ENCODE assay signal across 8 cellular contexts in the genomic region with DNA sequence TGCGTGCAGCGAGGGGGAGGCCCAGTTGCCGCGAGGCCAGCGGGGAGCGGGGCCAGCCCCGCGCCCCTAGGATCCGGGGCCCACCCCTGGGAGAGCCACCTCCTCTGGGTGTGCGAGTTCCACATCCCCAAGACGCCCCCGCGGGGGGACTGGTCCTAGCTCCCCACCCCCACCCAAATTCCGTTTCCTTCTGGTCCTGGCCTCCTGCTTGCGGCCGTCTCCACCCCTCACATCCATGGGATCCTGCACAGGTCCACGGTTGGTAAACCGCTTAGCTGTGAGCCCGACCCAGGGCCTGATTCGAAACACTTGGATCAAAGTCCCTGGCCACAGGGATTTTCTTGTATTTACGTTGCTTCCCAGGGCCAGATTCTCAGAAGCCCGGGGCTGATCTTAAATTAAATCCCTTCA. TPM values are rescaled to one million over a fixed set of nuclear protein-coding genes. Genes with fewer than 3 reads are reported as not detected.
DNase-seq lines count a peak whose midpoint lies in the region; ATAC-seq, FAIRE-seq and TF ChIP-seq lines count a peak whose summit lies in the region.
"Had no signal": no experiment of that assay in that cellular context is flagged by ENCODE, and none has a peak within 500 bp of the region (broad histone marks: within the 10 kb centered on the region; RNA-seq: fewer than 3 reads in every experiment).

No MANE protein-coding gene starts in this region.

- peak overlapping the region; percentile 83 for H3K27ac ChIP-seq in IMR-90 (ENCODE audit: insufficient read depth, low read length)
- peak overlapping the region; percentile 75 for H3K27ac ChIP-seq in K562 (ENCODE audit: extremely low read depth, low read depth, low read length)
- peak overlapping the region; percentile 57 for H3K27ac ChIP-seq in keratinocyte (ENCODE audit: control insufficient read depth, insufficient read depth, low read length)

- no peak overlapping the region for H3K27ac Mint-ChIP-seq in stimulated activated naive B cell treated with anti-CD40 and anti-IgM and Interleukin-4, amounts not matched to agents 10 μg/mL and 1 μg/mL and 100 μg/mL, for 72 hours

- CTCF ChIA-PET in IMR-90 (lab: Yijun Ruan, JAX) (interaction anchor here (0.5 kb wide), 1 partner anchor 292 kb away, joined by 3 read pairs; no protein-coding TSS in a partner anchor), K562 (lab: Yijun Ruan, JAX; ENCODE audit: low intra/inter-chr PET ratio) (no interaction called here)

- H3K36me3 Mint-ChIP-seq in stimulated activated naive B cell treated with anti-CD40 and anti-IgM and Interleukin-4, amounts not matched to agents 10 μg/mL and 1 μg/mL and 100 μg/mL, for 72 hours = peaks cover 3 to 5% of the 10 kb centered on the region in 2 donors

- peak overlapping the region; percentile 70 for H3K14ac ChIP-seq in IMR-90 (replicated peaks; ENCODE audit: low read depth, low read length)

- FAIRE-seq in K562 (lab: Jason Lieb, UNC) = no peak
- no peak for FAIRE-seq in keratinocyte (lab: Jason Lieb, UNC)
- no peak for FAIRE-seq in GM12891 (lab: Jason Lieb, UNC)

- ATAC-seq in IMR-90 (ENCODE audit: low read depth) (peak; percentile 30), K562 (peak; percentile 40; the same call in 1 of the 3 replicates), GM19328 (IDR thresholded peaks at IDR 0.05; ENCODE audit: unreplicated experiment) (no peak)
- ATAC-seq in stimulated activated naive B cell treated with anti-CD40 and anti-IgM and Interleukin-4, amounts not matched to agents 10 μg/mL and 1 μg/mL and 100 μg/mL, for 72 hours (replicated peaks) = no peak

- H2AFZ ChIP-seq in IMR-90 (replicated peaks; ENCODE audit: low read length, poor library complexity) = peak overlapping the region; percentile 97
- H2AFZ ChIP-seq in K562 (ENCODE audit: low read depth, low read length) = peak overlapping the region; percentile 88
- peak overlapping the region; percentile 84 for H2AFZ ChIP-seq in keratinocyte (ENCODE audit: control insufficient read depth, low read length)

- H2BK20ac ChIP-seq in IMR-90 (ENCODE audit: low read depth, low read length) = no peak overlapping the region

- H3K4me1 ChIP-seq in IMR-90 (ENCODE audit: control insufficient read depth, insufficient read depth, low read length) (peaks cover 7% of the 10 kb centered on the region), K562 (replicated peaks in 1 of 2; ENCODE audit: control insufficient read depth in 2 of 2, insufficient read depth in 2 of 2, low read length in 2 of 2) (peaks cover 13 to 22% of the 10 kb centered on the region in 2 experiments; a peak in 4 of 5 replicates), keratinocyte (ENCODE audit: control insufficient read depth, extremely low read depth, insufficient read depth, low read length) (peaks cover 7% of the 10 kb centered on the region)

- H3K4me3 Mint-ChIP-seq in stimulated activated naive B cell treated with anti-CD40 and anti-IgM and Interleukin-4, amounts not matched to agents 10 μg/mL and 1 μg/mL and 100 μg/mL, for 72 hours = peak overlapping the region; percentile 37 to 44

- H2AK9ac ChIP-seq in IMR-90 (replicated peaks; ENCODE audit: low read depth, low read length, poor library complexity) = peak overlapping the region; percentile 49

- peak overlapping the region; percentile 84 for H4K5ac ChIP-seq in IMR-90 (ENCODE audit: low read depth, low read length)

- H2BK15ac ChIP-seq in IMR-90 (ENCODE audit: low read depth, low read length) = no peak overlapping the region

- peak overlapping the region; percentile 54; the same call in 1 of the 2 replicates for H2AK5ac ChIP-seq in IMR-90 (ENCODE audit: low read depth, low read length)

- H3K18ac ChIP-seq in IMR-90 (ENCODE audit: low read depth, low read length) = peak overlapping the region; percentile 30; the same call in 1 of the 2 replicates

- H3K4me3 ChIP-seq in IMR-90 (ENCODE audit: insufficient read depth, low read depth, low read length) (peak overlapping the region; percentile 56), K562 (peak overlapping the region; percentile 83), keratinocyte (ENCODE audit: control insufficient read depth in 2 of 3, extremely low read depth in 1 of 3, insufficient read depth in 2 of 3, low read depth in 1 of 3, low read length in 3 of 3) (peak overlapping the region; percentile 52 to 71 (median 56))

- H2BK120ac ChIP-seq in IMR-90 (ENCODE audit: low read depth, low read length) = peak overlapping the region; percentile 20

- peak overlapping the region; percentile 24; the same call in 1 of the 2 replicates for H3K56ac ChIP-seq in IMR-90 (ENCODE audit: extremely low read depth, insufficient read depth, low read length)

- peaks cover 23% of the 10 kb centered on the region for H3K79me2 ChIP-seq in K562 (ENCODE audit: control insufficient read depth, insufficient read depth, low read length)
- H3K79me2 ChIP-seq in keratinocyte (ENCODE audit: control insufficient read depth, insufficient read depth, low read length) = no peaks in the 10 kb centered on the region

- H3K9me3 Mint-ChIP-seq in stimulated activated naive B cell treated with anti-CD40 and anti-IgM and Interleukin-4, amounts not matched to agents 10 μg/mL and 1 μg/mL and 100 μg/mL, for 72 hours = peaks cover 6 to 9% of the 10 kb centered on the region in 2 donors

- H3K9me1 ChIP-seq in IMR-90 (ENCODE audit: insufficient read depth, low read length) = no peaks in the 10 kb centered on the region
- no peaks in the 10 kb centered on the region for H3K9me1 ChIP-seq in K562 (ENCODE audit: control insufficient read depth, insufficient read depth, low read length)
- no peaks in the 10 kb centered on the region for H3K9me1 ChIP-seq in keratinocyte (ENCODE audit: control insufficient read depth, extremely low read depth, insufficient read depth, low read length)

- H3K27me3 ChIP-seq in IMR-90 (ENCODE audit: control insufficient read depth, insufficient read depth, low read length) (no peaks in the 10 kb centered on the region; the same call in 1 of the 2 replicates), K562 (ENCODE audit: control insufficient read depth in 2 of 2, insufficient read depth in 2 of 2, low read length in 2 of 2) (no peaks in the 10 kb centered on the region; a peak in 1 of 5 replicates), keratinocyte (ENCODE audit: control insufficient read depth, extremely low read depth, insufficient read depth, low read length) (no peaks in the 10 kb centered on the region)

- POLR2A ChIA-PET in IMR-90 (lab: Charles Lee; ENCODE audit: unreplicated experiment) = no interaction called here
- POLR2A ChIA-PET in K562 (lab: Yijun Ruan, JAX) = interaction anchor here (0.6 to 0.9 kb wide), 5 partner anchors 10 to 349 kb away, joined by 3 to 5 read pairs (median 3); no protein-coding TSS in a partner anchor

- WGBS in IMR-90 (ENCODE audit: extremely low coverage in 2 of 2, insufficient read length in 1 of 2), 2 experiments = 3% methylated on average over 7 of the region's 22 CpGs; no CpG with 5 or more reads in 1 of the 2 experiments
- WGBS in K562 (ENCODE audit: insufficient coverage, low coverage, missing lambda C conversion rate) = 3% methylated on average over 8 of the region's 22 CpGs

- H3K36me3 ChIP-seq in IMR-90 (ENCODE audit: control insufficient read depth, insufficient read depth, low read length) = no peaks in the 10 kb centered on the region
- H3K36me3 ChIP-seq in K562 (ENCODE audit: control insufficient read depth, insufficient read depth, low read length) = 0 out of 3 replicates have a peak, but pooled peaks cover 3% of the 10 kb centered on the region
- H3K36me3 ChIP-seq in keratinocyte (ENCODE audit: control insufficient read depth in 2 of 2, extremely low read depth in 1 of 2, insufficient read depth in 2 of 2, low read length in 2 of 2) = no peaks in the 10 kb centered on the region

- peak; percentile 31 for DNase-seq in IMR-90
- peak in 2 of 4 experiments; percentile 58 to 89 for DNase-seq in K562 (ENCODE audit: extremely low read depth in 1 of 4, low spot score in 3 of 4)
- no peak for DNase-seq in keratinocyte (ENCODE audit: low read depth, low spot score)
- DNase-seq in stimulated activated naive B cell treated with anti-CD40 and anti-IgM and Interleukin-4, amounts not matched to agents 10 μg/mL and 1 μg/mL and 100 μg/mL, for 72 hours = no peak
- no peak for DNase-seq in GM12891 (ENCODE audit: insufficient read length, low spot score)
- no peak for DNase-seq in activated naive CD4-positive, alpha-beta T cell treated with Interleukin-2 at 50 U/mL for 16 hours

- peaks cover 8 to 17% of the 10 kb centered on the region in 2 experiments; a peak in 3 of 4 replicates for H3K79me1 ChIP-seq in IMR-90 (ENCODE audit: low read depth in 1 of 2, low read length in 2 of 2)

- TF ChIP-seq RAD21 in IMR-90 (IDR thresholded peaks at IDR 0.05; ENCODE audit: low read length) (no peak), K562 (CRISPR knock-in tag; conservative IDR thresholded peaks at IDR 0.05 in 1 of 2, IDR thresholded peaks at IDR 0.05 in 1 of 2) (no peak)

- TF ChIP-seq CTCF in IMR-90 (conservative IDR thresholded peaks at IDR 0.05; ENCODE audit: low read depth, low read length) (no peak), K562 (IDR thresholded peaks at IDR 0.05 in 2 of 3, conservative IDR thresholded peaks at IDR 0.05 in 1 of 3; ENCODE audit: insufficient read depth in 2 of 3, low read depth in 1 of 3, low read length in 3 of 3) (no peak), keratinocyte (optimal IDR thresholded peaks at IDR 0.05 in 1 of 3, IDR thresholded peaks at IDR 0.05 in 1 of 3, conservative IDR thresholded peaks at IDR 0.05 in 1 of 3; ENCODE audit: extremely low read depth in 1 of 3, insufficient read depth in 2 of 3, low read length in 3 of 3) (no peak)

- no peak overlapping the region; the same call in 1 of the 2 replicates for H4K91ac ChIP-seq in IMR-90 (ENCODE audit: insufficient read depth, low read depth, low read length)

- dilution Hi-C loops in IMR-90 (cut with HindIII; ENCODE audit: low sequenced_read_pairs, unreplicated experiment) = no loop called here
- dilution Hi-C loops in keratinocyte (cut with MboI; ENCODE audit: extremely low pct_ligation_motif_present, low sequenced_read_pairs) = no loop called here

- peaks cover 45 to 65% of the 10 kb centered on the region in 2 donors for H3K27me3 Mint-ChIP-seq in stimulated activated naive B cell treated with anti-CD40 and anti-IgM and Interleukin-4, amounts not matched to agents 10 μg/mL and 1 μg/mL and 100 μg/mL, for 72 hours

- H4K8ac ChIP-seq in IMR-90 (ENCODE audit: low read depth in 2 of 2, low read length in 2 of 2) = peak overlapping the region; percentile 55 to 93; a peak in 3 of 4 replicates

- H3K23ac ChIP-seq in IMR-90 (ENCODE audit: low read depth, low read length) = peak overlapping the region; percentile 64; the same call in 1 of the 2 replicates

- H3K9me3 ChIP-seq in IMR-90 (ENCODE audit: control insufficient read depth, insufficient read depth, low read length) = peaks cover 3% of the 10 kb centered on the region; the same call in 1 of the 2 replicates
- H3K9me3 ChIP-seq in K562 (replicated peaks; ENCODE audit: control insufficient read depth, insufficient read depth, low read depth, low read length) = peaks cover 6% of the 10 kb centered on the region; the same call in 1 of the 2 replicates
- no peaks in the 10 kb centered on the region for H3K9me3 ChIP-seq in keratinocyte (ENCODE audit: control insufficient read depth, low read depth, low read length)

- peak overlapping the region; percentile 87 for H3K4ac ChIP-seq in IMR-90 (ENCODE audit: low read depth, low read length)

- peak overlapping the region; percentile 41 for H2BK5ac ChIP-seq in IMR-90 (ENCODE audit: low read depth, low read length, poor library complexity, severe bottlenecking)

- in situ Hi-C loops in IMR-90 (cut with MboI; ENCODE audit: low sequenced_read_pairs) = no loop called here
- in situ Hi-C loops in K562 (cut with MboI) = no loop called here

- peaks cover 8 to 10% of the 10 kb centered on the region in 2 donors for H3K4me1 Mint-ChIP-seq in stimulated activated naive B cell treated with anti-CD40 and anti-IgM and Interleukin-4, amounts not matched to agents 10 μg/mL and 1 μg/mL and 100 μg/mL, for 72 hours

- H3K9ac ChIP-seq in IMR-90 (ENCODE audit: low read depth, low read length) (peak overlapping the region; percentile 52), K562 (ENCODE audit: insufficient read depth in 1 of 2, low read depth in 2 of 2, low read length in 2 of 2) (peak overlapping the region; percentile 67 to 89), keratinocyte (ENCODE audit: control insufficient read depth, extremely low read depth, insufficient read depth, low read length) (peak overlapping the region; percentile 78)

- TF ChIP-seq EP300 in K562 (IDR thresholded peaks at IDR 0.05; ENCODE audit: low read length) = no peak

- H4K20me1 ChIP-seq in IMR-90 (ENCODE audit: insufficient read depth, low read length) = peaks cover 4% of the 10 kb centered on the region; the same call in 1 of the 2 replicates
- no peaks in the 10 kb centered on the region for H4K20me1 ChIP-seq in K562 (replicated peaks; ENCODE audit: control insufficient read depth, insufficient read depth, low read length)
- no peaks in the 10 kb centered on the region for H4K20me1 ChIP-seq in keratinocyte (ENCODE audit: control insufficient read depth, extremely low read depth, insufficient read depth, low read length)

- TF ChIP-seq POLR2A in IMR-90 (IDR thresholded peaks at IDR 0.05; ENCODE audit: low read depth, low read length) = no peak
- no peak; the same call in 1 of the 2 replicates for TF ChIP-seq POLR2A in K562 (conservative IDR thresholded peaks at IDR 0.05)
- no peak for TF ChIP-seq POLR2A in GM12891 (IDR thresholded peaks at IDR 0.05; ENCODE audit: low read depth, low read length)

- intact Hi-C loops in IMR-90 (cut with micrococcal nuclease) = no loop called here
- intact Hi-C loops in K562 (cut with micrococcal nuclease) = loop anchor here (5.0 kb wide), 1 partner anchor 56 kb away; the partner anchor contains the start of gene FBXO27

- H3K4me2 ChIP-seq in IMR-90 (ENCODE audit: low read depth, low read length) (peak overlapping the region; percentile 77), K562 (ENCODE audit: insufficient read depth, low read length) (peak overlapping the region; percentile 72), keratinocyte (ENCODE audit: control insufficient read depth, extremely low read depth, insufficient read depth, low read depth, low read length) (peak overlapping the region; percentile 82)

- BruUV-seq in IMR-90 (replicated peaks; lab: Mats Ljungman, UMichigan) (no TSS peak), K562 (replicated peaks; lab: Mats Ljungman, UMichigan) (no TSS peak)

RNA-seq across cellular contexts. Expression of gene FBXO17, which starts 0.3 kb away (rescaled TPM):
- total RNA-seq in IMR-90 (2012; rRNA removed) (10.8 and 11.9 TPM in 2 replicates), K562 (2014; rRNA removed) (20.3 and 22.2 TPM in 2 replicates), K562 (2014; rRNA removed; fragmentation: Illumina TruSeq; extraction: Trizol) (8.8 and 12.2 TPM in 2 replicates), K562 (2015; rRNA removed; fragmentation: Illumina TruSeq; extraction: Trizol) (13.9 and 14.3 TPM in 2 replicates), K562 (2021) (25.0 and 27.1 TPM in 2 replicates)
- polyA plus RNA-seq in IMR-90 (2012; rRNA removed) (20.7 and 22.6 TPM in 2 replicates), K562 (2011; rRNA removed) (19.0 and 26.6 TPM in 2 replicates), K562 (2014; fragmentation: Illumina TruSeq; extraction: Trizol) (20.1 and 24.9 TPM in 2 replicates), K562 (2014; fragmentation: Nextera tagmentation; extraction: Ambion mirVana) (1 to 10 TPM; 4.1 to 4.9 TPM), K562 (2014; rRNA removed) (19.9 and 21.9 TPM in 2 replicates), keratinocyte (5.4 to 7.7 TPM (median 6.5 TPM) in 3 replicates)
- 22.8 and 28.6 TPM in 2 replicates for polyA plus RNA-seq in IMR-90 (2012; cell fraction: cytosol; rRNA removed)
- polyA plus RNA-seq in IMR-90 (2012; cell fraction: nucleus; rRNA removed; ENCODE audit: low replicate concordance) = 43.7 and 78.5 TPM in 2 replicates
- 34.4 and 55.5 TPM in 2 replicates for total RNA-seq in K562 (2011; cell fraction: chromatin; rRNA removed; ENCODE audit: low replicate concordance)
- total RNA-seq in K562 (2011; cell fraction: nucleolus; rRNA removed) = 36.2 and 40.0 TPM in 2 replicates
- total RNA-seq in K562 (2011; cell fraction: nucleoplasm; rRNA removed) = 47.3 and 49.4 TPM in 2 replicates
- polyA plus RNA-seq in K562 (2011; cell fraction: cytosol; rRNA removed) = 17.3 and 30.3 TPM in 2 replicates
- 48.1 and 51.6 TPM in 2 replicates for polyA plus RNA-seq in K562 (2011; cell fraction: nucleus; rRNA removed)
- polyA plus RNA-seq in K562 (2012) = 26.6 and 27.5 TPM in 2 replicates
- 7.0 and 8.0 TPM in 2 replicates for polyA minus RNA-seq in K562 (2011; rRNA and poly(A)+ RNA removed)
- 7.3 and 10.3 TPM in 2 replicates for polyA minus RNA-seq in K562 (2011; cell fraction: cytosol; rRNA and poly(A)+ RNA removed)
- polyA minus RNA-seq in K562 (2011; cell fraction: nucleus; rRNA and poly(A)+ RNA removed) = 11.4 and 13.1 TPM in 2 replicates
- polyA plus RNA-seq in keratinocyte (2011; ENCODE audit: low read depth) = 1.5 TPM
- polyA plus RNA-seq in keratinocyte (2011; cell fraction: cytosol; rRNA removed) = 2.8 and 5.6 TPM in 2 replicates
- 12.9 and 16.2 TPM in 2 replicates for polyA plus RNA-seq in keratinocyte (2011; cell fraction: nucleus; rRNA removed)
- 6.1 and 10.3 TPM in 2 replicates for polyA plus RNA-seq in keratinocyte (2012; ENCODE audit: low replicate concordance)
- polyA minus RNA-seq in keratinocyte = 3.2 to 6.6 TPM (median 5.0 TPM) in 3 replicates
- 3.8 TPM for polyA minus RNA-seq in keratinocyte (2011; cell fraction: cytosol; rRNA and poly(A)+ RNA removed)
- 4.0 and 4.1 TPM in 2 replicates for polyA minus RNA-seq in keratinocyte (2011; cell fraction: nucleus; rRNA and poly(A)+ RNA removed)
- 0.42 TPM for polyA plus RNA-seq in GM12891 (2012; ENCODE audit: low read depth, missing spikeins)
- total RNA-seq: T-helper 2 cell treated with Interferon-gamma antibody and Interleukin-4, amounts not matched to agents 100 ng/mL and 5 ng/mL, for 36 hours had no signal

RNA-seq across cellular contexts. Expression of gene MRPS12, which starts 45.1 kb away (rescaled TPM):
- total RNA-seq in IMR-90 (2012; rRNA removed) (26.4 and 26.7 TPM in 2 replicates), K562 (2014; rRNA removed) (174 and 225 TPM in 2 replicates), K562 (2014; rRNA removed; fragmentation: Illumina TruSeq; extraction: Trizol) (31.3 and 41.1 TPM in 2 replicates), K562 (2015; rRNA removed; fragmentation: Illumina TruSeq; extraction: Trizol) (91.9 and 92.7 TPM in 2 replicates), K562 (2021) (144 and 156 TPM in 2 replicates)
- polyA plus RNA-seq in IMR-90 (2012; rRNA removed) (75.4 and 97.4 TPM in 2 replicates), K562 (2011; rRNA removed) (52.0 and 68.0 TPM in 2 replicates), K562 (2014; fragmentation: Illumina TruSeq; extraction: Trizol) (42.9 and 93.5 TPM in 2 replicates), K562 (2014; fragmentation: Nextera tagmentation; extraction: Ambion mirVana) (10 to 100 TPM in 1 of 2 experiments, 1 to 10 TPM in 1; 8.1 to 34.5 TPM), K562 (2014; rRNA removed) (143 and 177 TPM in 2 replicates), keratinocyte (37.7 to 65.9 TPM (median 43.4 TPM) in 3 replicates)
- polyA plus RNA-seq in IMR-90 (2012; cell fraction: cytosol; rRNA removed) = 45.7 and 79.8 TPM in 2 replicates
- 20.4 and 41.5 TPM in 2 replicates for polyA plus RNA-seq in IMR-90 (2012; cell fraction: nucleus; rRNA removed; ENCODE audit: low replicate concordance)
- 18.6 and 46.8 TPM in 2 replicates for total RNA-seq in K562 (2011; cell fraction: chromatin; rRNA removed; ENCODE audit: low replicate concordance)
- 67.2 and 67.4 TPM in 2 replicates for total RNA-seq in K562 (2011; cell fraction: nucleolus; rRNA removed)
- 46.9 and 47.3 TPM in 2 replicates for total RNA-seq in K562 (2011; cell fraction: nucleoplasm; rRNA removed)
- polyA plus RNA-seq in K562 (2011; cell fraction: cytosol; rRNA removed) = 122 and 307 TPM in 2 replicates
- 53.5 and 73.2 TPM in 2 replicates for polyA plus RNA-seq in K562 (2011; cell fraction: nucleus; rRNA removed)
- 78.3 and 98.7 TPM in 2 replicates for polyA plus RNA-seq in K562 (2012)
- polyA minus RNA-seq in K562 (2011; rRNA and poly(A)+ RNA removed) = 16.9 and 20.7 TPM in 2 replicates
- polyA minus RNA-seq in K562 (2011; cell fraction: cytosol; rRNA and poly(A)+ RNA removed) = 41.0 and 46.2 TPM in 2 replicates
- 23.0 and 36.5 TPM in 2 replicates for polyA minus RNA-seq in K562 (2011; cell fraction: nucleus; rRNA and poly(A)+ RNA removed)
- 19.9 TPM for polyA plus RNA-seq in keratinocyte (2011; ENCODE audit: low read depth)
- polyA plus RNA-seq in keratinocyte (2011; cell fraction: cytosol; rRNA removed) = 42.8 and 105 TPM in 2 replicates
- 23.3 and 34.0 TPM in 2 replicates for polyA plus RNA-seq in keratinocyte (2011; cell fraction: nucleus; rRNA removed)
- 42.2 and 69.8 TPM in 2 replicates for polyA plus RNA-seq in keratinocyte (2012; ENCODE audit: low replicate concordance)
- polyA minus RNA-seq in keratinocyte = 19.8 to 32.9 TPM (median 26.4 TPM) in 3 replicates
- polyA minus RNA-seq in keratinocyte (2011; cell fraction: cytosol; rRNA and poly(A)+ RNA removed) = 65.6 TPM
- 13.0 TPM in 2 replicates for polyA minus RNA-seq in keratinocyte (2011; cell fraction: nucleus; rRNA and poly(A)+ RNA removed)
- 59.8 TPM for polyA plus RNA-seq in GM12891 (2012; ENCODE audit: low read depth, missing spikeins)

RNA-seq across cellular contexts. Expression of gene SARS2, which starts 45.3 kb away (rescaled TPM):
- total RNA-seq in IMR-90 (2012; rRNA removed) (8.3 and 10.8 TPM in 2 replicates), K562 (2014; rRNA removed) (32.2 and 39.5 TPM in 2 replicates), K562 (2014; rRNA removed; fragmentation: Illumina TruSeq; extraction: Trizol) (12.8 and 15.5 TPM in 2 replicates), K562 (2015; rRNA removed; fragmentation: Illumina TruSeq; extraction: Trizol) (36.3 and 38.0 TPM in 2 replicates), K562 (2021) (50.6 and 59.1 TPM in 2 replicates)
- polyA plus RNA-seq in IMR-90 (2012; rRNA removed) (33.4 and 40.3 TPM in 2 replicates), K562 (2011; rRNA removed) (31.3 and 55.5 TPM in 2 replicates), K562 (2014; fragmentation: Illumina TruSeq; extraction: Trizol) (31.7 and 55.2 TPM in 2 replicates), K562 (2014; fragmentation: Nextera tagmentation; extraction: Ambion mirVana) (1 to 10 TPM; 3.1 to 7.0 TPM), K562 (2014; rRNA removed) (55.5 and 60.3 TPM in 2 replicates), keratinocyte (13.9 to 19.2 TPM (median 16.4 TPM) in 3 replicates)
- 10.1 and 17.9 TPM in 2 replicates for polyA plus RNA-seq in IMR-90 (2012; cell fraction: cytosol; rRNA removed)
- 126 and 287 TPM in 2 replicates for polyA plus RNA-seq in IMR-90 (2012; cell fraction: nucleus; rRNA removed; ENCODE audit: low replicate concordance)
- total RNA-seq in K562 (2011; cell fraction: chromatin; rRNA removed; ENCODE audit: low replicate concordance) = 95.5 and 266 TPM in 2 replicates
- total RNA-seq in K562 (2011; cell fraction: nucleolus; rRNA removed) = 170 and 174 TPM in 2 replicates
- 96.4 and 116 TPM in 2 replicates for total RNA-seq in K562 (2011; cell fraction: nucleoplasm; rRNA removed)
- polyA plus RNA-seq in K562 (2011; cell fraction: cytosol; rRNA removed) = 42.5 and 85.9 TPM in 2 replicates
- 237 and 321 TPM in 2 replicates for polyA plus RNA-seq in K562 (2011; cell fraction: nucleus; rRNA removed)
- polyA plus RNA-seq in K562 (2012) = 39.9 and 57.3 TPM in 2 replicates
- polyA minus RNA-seq in K562 (2011; rRNA and poly(A)+ RNA removed) = 13.7 and 15.9 TPM in 2 replicates
- 25.8 and 38.1 TPM in 2 replicates for polyA minus RNA-seq in K562 (2011; cell fraction: cytosol; rRNA and poly(A)+ RNA removed)
- polyA minus RNA-seq in K562 (2011; cell fraction: nucleus; rRNA and poly(A)+ RNA removed) = 41.6 and 51.5 TPM in 2 replicates
- 3.2 TPM for polyA plus RNA-seq in keratinocyte (2011; ENCODE audit: low read depth)
- polyA plus RNA-seq in keratinocyte (2011; cell fraction: cytosol; rRNA removed) = 6.1 and 15.1 TPM in 2 replicates
- 42.1 and 62.1 TPM in 2 replicates for polyA plus RNA-seq in keratinocyte (2011; cell fraction: nucleus; rRNA removed)
- 9.4 and 23.8 TPM in 2 replicates for polyA plus RNA-seq in keratinocyte (2012; ENCODE audit: low replicate concordance)
- 16.0 to 37.3 TPM (median 16.6 TPM) in 3 replicates for polyA minus RNA-seq in keratinocyte
- 17.3 TPM for polyA minus RNA-seq in keratinocyte (2011; cell fraction: cytosol; rRNA and poly(A)+ RNA removed)
- polyA minus RNA-seq in keratinocyte (2011; cell fraction: nucleus; rRNA and poly(A)+ RNA removed) = 16.4 and 19.8 TPM in 2 replicates
- polyA plus RNA-seq in GM12891 (2012; ENCODE audit: low read depth, missing spikeins) = 25.4 TPM

RNA-seq across cellular contexts. Expression of gene FBXO27, which starts 56.5 kb away (rescaled TPM):
- total RNA-seq in IMR-90 (2012; rRNA removed) (under 0.01 and 0.18 TPM in 2 replicates), K562 (2014; rRNA removed) (3.7 and 9.0 TPM in 2 replicates), K562 (2014; rRNA removed; fragmentation: Illumina TruSeq; extraction: Trizol) (3.9 and 5.9 TPM in 2 replicates), K562 (2015; rRNA removed; fragmentation: Illumina TruSeq; extraction: Trizol) (5.0 and 5.6 TPM in 2 replicates), K562 (2021) (8.0 and 8.9 TPM in 2 replicates)
- polyA plus RNA-seq in IMR-90 (2012; rRNA removed) (0.50 and 0.57 TPM in 2 replicates), K562 (2011; rRNA removed) (6.3 and 12.6 TPM in 2 replicates), K562 (2014; fragmentation: Illumina TruSeq; extraction: Trizol) (5.8 and 11.0 TPM in 2 replicates), K562 (2014; fragmentation: Nextera tagmentation; extraction: Ambion mirVana) (1 to 10 TPM; 1.8 to 2.6 TPM), K562 (2014; rRNA removed) (6.3 and 7.9 TPM in 2 replicates), keratinocyte (4.4 to 6.9 TPM (median 4.4 TPM) in 3 replicates)
- polyA plus RNA-seq in IMR-90 (2012; cell fraction: cytosol; rRNA removed) = 0.37 and 0.64 TPM in 2 replicates
- polyA plus RNA-seq in IMR-90 (2012; cell fraction: nucleus; rRNA removed; ENCODE audit: low replicate concordance) = 0.23 and 0.41 TPM in 2 replicates
- 2.8 and 7.1 TPM in 2 replicates for total RNA-seq in K562 (2011; cell fraction: chromatin; rRNA removed; ENCODE audit: low replicate concordance)
- 5.2 and 5.3 TPM in 2 replicates for total RNA-seq in K562 (2011; cell fraction: nucleolus; rRNA removed)
- 1.9 and 6.1 TPM in 2 replicates for total RNA-seq in K562 (2011; cell fraction: nucleoplasm; rRNA removed)
- polyA plus RNA-seq in K562 (2011; cell fraction: cytosol; rRNA removed) = 16.7 and 23.5 TPM in 2 replicates
- polyA plus RNA-seq in K562 (2011; cell fraction: nucleus; rRNA removed) = 5.5 and 8.1 TPM in 2 replicates
- polyA plus RNA-seq in K562 (2012) = 3.7 and 6.1 TPM in 2 replicates
- 7.2 and 12.8 TPM in 2 replicates for polyA minus RNA-seq in K562 (2011; rRNA and poly(A)+ RNA removed)
- polyA minus RNA-seq in K562 (2011; cell fraction: cytosol; rRNA and poly(A)+ RNA removed) = 5.6 and 7.3 TPM in 2 replicates
- polyA minus RNA-seq in K562 (2011; cell fraction: nucleus; rRNA and poly(A)+ RNA removed) = 2.0 and 2.2 TPM in 2 replicates
- 1.9 TPM for polyA plus RNA-seq in keratinocyte (2011; ENCODE audit: low read depth)
- polyA plus RNA-seq in keratinocyte (2011; cell fraction: cytosol; rRNA removed) = 4.0 and 4.3 TPM in 2 replicates
- 3.3 and 4.1 TPM in 2 replicates for polyA plus RNA-seq in keratinocyte (2011; cell fraction: nucleus; rRNA removed)
- polyA plus RNA-seq in keratinocyte (2012; ENCODE audit: low replicate concordance) = 3.9 and 7.4 TPM in 2 replicates
- polyA minus RNA-seq in keratinocyte = 5.9 to 27.1 TPM (median 9.8 TPM) in 3 replicates
- 5.0 TPM for polyA minus RNA-seq in keratinocyte (2011; cell fraction: cytosol; rRNA and poly(A)+ RNA removed)
- 1.2 and 1.3 TPM in 2 replicates for polyA minus RNA-seq in keratinocyte (2011; cell fraction: nucleus; rRNA and poly(A)+ RNA removed)
- 0.35 TPM for polyA plus RNA-seq in GM12891 (2012; ENCODE audit: low read depth, missing spikeins)

Comparison
In these comparisons a context has a peak if more than half of its experiments do, and no peak if none do; other contexts are left out.
1. ATAC-seq: peak in IMR-90 (single experiment) and K562 (single experiment); none in stimulated activated naive B cell treated with anti-CD40 and anti-IgM and Interleukin-4, amounts not matched to agents 10 μg/mL and 1 μg/mL and 100 μg/mL, for 72 hours (0 of 2) and GM19328 (single experiment).
2. Peak in every context shown above with its lines, with median percentiles within 50 percentile points of each other: H2AFZ ChIP-seq, H3K27ac ChIP-seq, H3K4me2 ChIP-seq, H3K4me3 ChIP-seq and H3K9ac ChIP-seq.